12 cellular contexts compared by ENCODE assay signal in genomic region chr2:119697290-119698013, GRCh38. TPM values are rescaled to one million over a fixed set of nuclear protein-coding genes. Genes with fewer than 3 reads are reported as not detected.
DNase-seq lines count a peak whose midpoint lies in the region; ATAC-seq, FAIRE-seq and TF ChIP-seq lines count a peak whose summit lies in the region.
"Had no signal": no experiment of that assay in that cellular context is flagged by ENCODE, and none has a peak within 500 bp of the region (broad histone marks: within the 10 kb centered on the region; RNA-seq: fewer than 3 reads in every experiment).

No MANE protein-coding gene starts in this region.

- WGBS in pancreas, 2 donors: 75 to 77% methylated on average over 8 of the region's 8 CpGs

- DNase-seq in GM13977 (ENCODE audit: low spot score) (peak; percentile 60), T-helper 17 cell (no peak), pancreas (no peak), NCI-H2081 (lab: John Stamatoyannopoulos, UW) (no peak), Peyer's patch (no peak)
- no peak for DNase-seq in activated CD8-positive, alpha-beta memory T cell treated with anti-CD3 and anti-CD28 coated beads for 24 hours
- DNase-seq: activated CD4-positive, alpha-beta T cell treated with anti-CD3 and anti-CD28 coated beads for 4 hours; GM23248; mesendoderm had no signal

- H3K27me3 ChIP-seq in pancreas: no peaks in the 10 kb centered on the region
- H3K27me3 ChIP-seq in Peyer's patch: no peaks in the 10 kb centered on the region
- H3K27me3 ChIP-seq: suprapubic skin had no signal

- peak overlapping the region; percentile 80 for H3K27ac Mint-ChIP-seq in T-helper 17 cell

- no peak for TF ChIP-seq CTCF in GM13977 (IDR thresholded peaks at IDR 0.05; ENCODE audit: extremely low read depth, insufficient read depth, missing control alignments)
- TF ChIP-seq CTCF in pancreas (IDR thresholded peaks at IDR 0.05): no peak
- TF ChIP-seq CTCF in Peyer's patch (IDR thresholded peaks at IDR 0.05): no peak

- intact Hi-C loops in pancreas (cut with DNase I): no loop called here

- H3K27me3 Mint-ChIP-seq in T-helper 17 cell: no peaks in the 10 kb centered on the region

- peaks cover 29% of the 10 kb centered on the region for H3K4me1 Mint-ChIP-seq in T-helper 17 cell

- in situ Hi-C loops in GM13977 (cut with MboI; ENCODE audit: low pct_unique_long_range_greater_than_20kb, low sequenced_read_pairs, unreplicated experiment): no loop called here

- no peak overlapping the region for H3K27ac ChIP-seq in pancreas
- H3K27ac ChIP-seq in Peyer's patch: no peak overlapping the region
- H3K27ac ChIP-seq: GM23248, suprapubic skin had no signal

- H3K4me3 ChIP-seq in pancreas: no peak overlapping the region
- no peak overlapping the region for H3K4me3 ChIP-seq in Peyer's patch
- H3K4me3 ChIP-seq: GM23248, suprapubic skin had no signal

- H3K9me3 ChIP-seq in T-helper 17 cell (ENCODE audit: control insufficient read depth, low read length, poor library complexity, severe bottlenecking) (no peaks in the 10 kb centered on the region), pancreas (no peaks in the 10 kb centered on the region), Peyer's patch (no peaks in the 10 kb centered on the region)
- H3K9me3 ChIP-seq: suprapubic skin had no signal

- ATAC-seq in GM19043 (IDR thresholded peaks at IDR 0.05; ENCODE audit: low read depth, unreplicated experiment) (peak; percentile 74), HG02943 (IDR thresholded peaks at IDR 0.05; ENCODE audit: low read depth, unreplicated experiment) (peak; percentile 59), T-helper 17 cell (peak; percentile 62), pancreas (no peak)

- H3K36me3 Mint-ChIP-seq in T-helper 17 cell (ENCODE audit: low read depth): peaks cover 9% of the 10 kb centered on the region

- no peak for TF ChIP-seq POLR2A in Peyer's patch (IDR thresholded peaks at IDR 0.05)

- H3K36me3 ChIP-seq in pancreas (no peaks in the 10 kb centered on the region), Peyer's patch (no peaks in the 10 kb centered on the region)
- H3K36me3 ChIP-seq: suprapubic skin had no signal

- no peak for FAIRE-seq in pancreas (lab: Jason Lieb, UNC)

- H3K4me3 Mint-ChIP-seq in T-helper 17 cell: peak overlapping the region; percentile 45

- peaks cover 12 to 17% (median 15%) of the 10 kb centered on the region in 3 donors for H3K4me1 ChIP-seq in pancreas
- no peaks in the 10 kb centered on the region for H3K4me1 ChIP-seq in Peyer's patch

RNA-seq across cellular contexts. Expression of gene TMEM177, which starts 18.5 kb away (rescaled TPM):
- total RNA-seq in T-helper 17 cell (1 to 10 TPM; 3.1 to 4.1 TPM), pancreas (1 to 10 TPM; 3.0 to 5.9 (median 3.7) TPM), Peyer's patch (10 to 100 TPM in 3 of 4 donors, 1 to 10 TPM in 1; 3.3 to 39.8 (median 30.5) TPM)
- 1 to 10 TPM; 5.4 to 7.9 TPM for polyA plus RNA-seq in pancreas

Comparison
In these comparisons a context has a peak if more than half of its experiments do, and no peak if none do; other contexts are left out.
1. ATAC-seq: peak in GM19043 (single experiment), HG02943 (single experiment) and T-helper 17 cell (single experiment); none in pancreas (0 of 4).